Comparison of ENCODE assay signal across 10 cellular contexts in the genomic region with DNA sequence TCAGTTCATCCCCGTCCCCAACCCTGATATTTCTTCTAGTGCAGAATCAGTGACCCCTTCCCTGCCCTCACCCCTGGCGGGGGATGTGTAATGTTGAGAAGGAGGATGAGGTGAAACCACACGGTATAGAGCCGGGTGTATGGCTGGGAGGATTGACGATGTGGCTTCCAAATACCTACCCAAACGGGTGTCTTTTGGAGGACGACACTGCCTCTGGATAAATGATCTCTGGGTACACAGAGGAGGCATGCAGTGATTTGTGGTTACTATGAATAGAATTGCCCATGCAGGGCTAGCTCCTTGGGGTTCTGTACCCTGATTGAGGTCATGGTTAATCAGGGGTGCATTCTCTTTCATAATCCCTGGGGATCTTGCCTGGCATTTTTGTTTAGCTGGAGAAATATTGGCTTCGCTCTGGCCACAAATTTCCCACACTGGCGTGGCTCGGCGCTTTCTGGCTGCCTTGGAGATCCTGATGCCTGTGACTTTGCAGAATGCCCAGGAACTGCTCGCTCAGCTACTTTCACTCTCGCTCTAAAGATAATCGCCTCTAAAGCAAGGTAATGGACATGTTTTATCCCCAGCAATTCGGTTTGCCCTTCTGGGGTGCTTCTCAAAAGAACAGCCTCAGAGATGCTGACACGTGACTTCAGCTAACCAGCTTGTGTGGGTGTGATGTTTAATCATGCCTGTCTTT.
A peak's percentile ranks its signal among the peaks of the same experiment; 100 is the strongest.
DNase-seq lines count a peak whose midpoint lies in the region; ATAC-seq, FAIRE-seq and TF ChIP-seq lines count a peak whose summit lies in the region.
"Had no signal": no experiment of that assay in that cellular context is flagged by ENCODE, and none has a peak within 500 bp of the region (broad histone marks: within the 10 kb centered on the region; RNA-seq: fewer than 3 reads in every experiment).

No MANE protein-coding gene starts in this region.

- H3K4me1 Mint-ChIP-seq in HFFc6 (ENCODE audit: low read depth): peaks cover 17% of the 10 kb centered on the region; the same call in 1 of the 2 replicates
- H3K4me1 Mint-ChIP-seq in stimulated activated memory B cell treated with anti-CD40 and anti-IgM and Interleukin-4, amounts not matched to agents 10 μg/mL and 1 μg/mL and 100 μg/mL, for 72 hours: peaks cover 12% of the 10 kb centered on the region

- peak overlapping the region; percentile 62 for H3K4me3 ChIP-seq in psoas muscle

- H3K9me3 ChIP-seq in psoas muscle: no peaks in the 10 kb centered on the region

- peak overlapping the region; percentile 94 for H3K27ac ChIP-seq in psoas muscle

- H3K9me3 Mint-ChIP-seq in HFFc6: no peaks in the 10 kb centered on the region
- no peaks in the 10 kb centered on the region for H3K9me3 Mint-ChIP-seq in stimulated activated memory B cell treated with anti-CD40 and anti-IgM and Interleukin-4, amounts not matched to agents 10 μg/mL and 1 μg/mL and 100 μg/mL, for 72 hours

- H3K4me3 Mint-ChIP-seq in HFFc6: peak overlapping the region; percentile 52; the same call in 1 of the 2 replicates
- H3K4me3 Mint-ChIP-seq in stimulated activated memory B cell treated with anti-CD40 and anti-IgM and Interleukin-4, amounts not matched to agents 10 μg/mL and 1 μg/mL and 100 μg/mL, for 72 hours: no peak overlapping the region

- H3K4me1 ChIP-seq in psoas muscle: peaks cover 29% of the 10 kb centered on the region

- no peaks in the 10 kb centered on the region for H3K36me3 Mint-ChIP-seq in HFFc6 (ENCODE audit: low read depth)
- no peaks in the 10 kb centered on the region for H3K36me3 Mint-ChIP-seq in stimulated activated memory B cell treated with anti-CD40 and anti-IgM and Interleukin-4, amounts not matched to agents 10 μg/mL and 1 μg/mL and 100 μg/mL, for 72 hours

- peaks cover 52% of the 10 kb centered on the region for H3K27me3 Mint-ChIP-seq in HFFc6 (ENCODE audit: insufficient read depth)
- H3K27me3 Mint-ChIP-seq in stimulated activated memory B cell treated with anti-CD40 and anti-IgM and Interleukin-4, amounts not matched to agents 10 μg/mL and 1 μg/mL and 100 μg/mL, for 72 hours: peaks cover 71% of the 10 kb centered on the region

- DNase-seq in HFFc6 (no peak), RCC 7860 (ENCODE audit: low spot score) (peak; percentile 34), fibroblast of peridontal ligament (ENCODE audit: extremely low read depth) (peak; percentile 48), psoas muscle (peak in 1 of 2 donors; percentile 71), NCI-H187 (lab: John Stamatoyannopoulos, UW) (no peak)
- no peak for DNase-seq in activated CD4-positive, CD25-positive, alpha-beta regulatory T cell (lab: John Stamatoyannopoulos, UW)
- DNase-seq: glutamatergic neuron, NCI-H510A had no signal

- FAIRE-seq in RCC 7860 (lab: Jason Lieb, UNC): peak; percentile 2
- FAIRE-seq: GM12891 had no signal

- H3K27me3 ChIP-seq in psoas muscle (ENCODE audit: insufficient read depth in 3 of 3, low read length in 2 of 3): no peaks in the 10 kb centered on the region

- intact Hi-C loops in psoas muscle (cut with DNase I): loop anchor here in 1 of 2 donors (5.0 kb wide), 2 partner anchors 66 to 121 kb away; no protein-coding TSS in a partner anchor

- 26 to 38% (median 29%) methylated on average over 16 of the region's 16 CpGs for WGBS in psoas muscle, 3 donors

- no peak overlapping the region for H3K27ac Mint-ChIP-seq in HFFc6
- H3K27ac Mint-ChIP-seq in stimulated activated memory B cell treated with anti-CD40 and anti-IgM and Interleukin-4, amounts not matched to agents 10 μg/mL and 1 μg/mL and 100 μg/mL, for 72 hours: no peak overlapping the region

- ATAC-seq in psoas muscle: peak; percentile 68 to 78 (median 76)
- ATAC-seq in stimulated activated memory B cell treated with anti-CD40 and anti-IgM and Interleukin-4, amounts not matched to agents 10 μg/mL and 1 μg/mL and 100 μg/mL, for 72 hours: no peak

- H3K36me3 ChIP-seq in psoas muscle (ENCODE audit: insufficient read depth in 1 of 2, low read depth in 1 of 2): no peaks in the 10 kb centered on the region

- no peak for TF ChIP-seq CTCF in HFFc6 (IDR thresholded peaks at IDR 0.05)
- no peak for TF ChIP-seq CTCF in psoas muscle (IDR thresholded peaks at IDR 0.05)

Comparison
In these comparisons a context has a peak if more than half of its experiments do, and no peak if none do; other contexts are left out.
1. DNase-seq: peak in RCC 7860 (single experiment) and fibroblast of peridontal ligament (single experiment); none in HFFc6 (single experiment), NCI-H187 (0 of 2) and activated CD4-positive, CD25-positive, alpha-beta regulatory T cell (0 of 4).